In the genomic region with DNA sequence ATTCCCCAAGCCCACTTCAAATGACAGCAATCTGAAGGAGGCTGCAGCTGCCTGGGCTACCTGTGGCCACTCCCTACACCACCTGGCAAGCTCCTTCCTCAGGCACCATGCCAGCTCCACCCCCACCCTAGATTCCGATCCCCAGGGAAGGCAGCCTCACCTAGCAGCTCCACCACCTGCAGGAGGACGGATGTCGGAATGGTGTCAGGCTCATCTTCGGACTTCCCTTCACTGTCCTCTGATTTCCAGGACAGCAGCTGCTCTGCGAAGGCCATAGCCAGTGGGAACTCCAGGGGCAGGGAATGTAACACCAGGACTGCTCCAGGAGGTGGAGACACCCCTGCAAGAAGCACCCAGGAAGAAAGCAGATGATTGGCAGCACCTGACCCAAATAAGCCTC, we compare ENCODE assay signal across 1 cellular context.
TF ChIP-seq lines count a peak whose summit lies in the region.

No MANE protein-coding gene starts in this region.

TF ChIP-seq in GM23338, 12 proteins besides CTCF, POLR2A, EP300 and RAD21 (continued from another document):
- TF ChIP-seq, protein P1, sequence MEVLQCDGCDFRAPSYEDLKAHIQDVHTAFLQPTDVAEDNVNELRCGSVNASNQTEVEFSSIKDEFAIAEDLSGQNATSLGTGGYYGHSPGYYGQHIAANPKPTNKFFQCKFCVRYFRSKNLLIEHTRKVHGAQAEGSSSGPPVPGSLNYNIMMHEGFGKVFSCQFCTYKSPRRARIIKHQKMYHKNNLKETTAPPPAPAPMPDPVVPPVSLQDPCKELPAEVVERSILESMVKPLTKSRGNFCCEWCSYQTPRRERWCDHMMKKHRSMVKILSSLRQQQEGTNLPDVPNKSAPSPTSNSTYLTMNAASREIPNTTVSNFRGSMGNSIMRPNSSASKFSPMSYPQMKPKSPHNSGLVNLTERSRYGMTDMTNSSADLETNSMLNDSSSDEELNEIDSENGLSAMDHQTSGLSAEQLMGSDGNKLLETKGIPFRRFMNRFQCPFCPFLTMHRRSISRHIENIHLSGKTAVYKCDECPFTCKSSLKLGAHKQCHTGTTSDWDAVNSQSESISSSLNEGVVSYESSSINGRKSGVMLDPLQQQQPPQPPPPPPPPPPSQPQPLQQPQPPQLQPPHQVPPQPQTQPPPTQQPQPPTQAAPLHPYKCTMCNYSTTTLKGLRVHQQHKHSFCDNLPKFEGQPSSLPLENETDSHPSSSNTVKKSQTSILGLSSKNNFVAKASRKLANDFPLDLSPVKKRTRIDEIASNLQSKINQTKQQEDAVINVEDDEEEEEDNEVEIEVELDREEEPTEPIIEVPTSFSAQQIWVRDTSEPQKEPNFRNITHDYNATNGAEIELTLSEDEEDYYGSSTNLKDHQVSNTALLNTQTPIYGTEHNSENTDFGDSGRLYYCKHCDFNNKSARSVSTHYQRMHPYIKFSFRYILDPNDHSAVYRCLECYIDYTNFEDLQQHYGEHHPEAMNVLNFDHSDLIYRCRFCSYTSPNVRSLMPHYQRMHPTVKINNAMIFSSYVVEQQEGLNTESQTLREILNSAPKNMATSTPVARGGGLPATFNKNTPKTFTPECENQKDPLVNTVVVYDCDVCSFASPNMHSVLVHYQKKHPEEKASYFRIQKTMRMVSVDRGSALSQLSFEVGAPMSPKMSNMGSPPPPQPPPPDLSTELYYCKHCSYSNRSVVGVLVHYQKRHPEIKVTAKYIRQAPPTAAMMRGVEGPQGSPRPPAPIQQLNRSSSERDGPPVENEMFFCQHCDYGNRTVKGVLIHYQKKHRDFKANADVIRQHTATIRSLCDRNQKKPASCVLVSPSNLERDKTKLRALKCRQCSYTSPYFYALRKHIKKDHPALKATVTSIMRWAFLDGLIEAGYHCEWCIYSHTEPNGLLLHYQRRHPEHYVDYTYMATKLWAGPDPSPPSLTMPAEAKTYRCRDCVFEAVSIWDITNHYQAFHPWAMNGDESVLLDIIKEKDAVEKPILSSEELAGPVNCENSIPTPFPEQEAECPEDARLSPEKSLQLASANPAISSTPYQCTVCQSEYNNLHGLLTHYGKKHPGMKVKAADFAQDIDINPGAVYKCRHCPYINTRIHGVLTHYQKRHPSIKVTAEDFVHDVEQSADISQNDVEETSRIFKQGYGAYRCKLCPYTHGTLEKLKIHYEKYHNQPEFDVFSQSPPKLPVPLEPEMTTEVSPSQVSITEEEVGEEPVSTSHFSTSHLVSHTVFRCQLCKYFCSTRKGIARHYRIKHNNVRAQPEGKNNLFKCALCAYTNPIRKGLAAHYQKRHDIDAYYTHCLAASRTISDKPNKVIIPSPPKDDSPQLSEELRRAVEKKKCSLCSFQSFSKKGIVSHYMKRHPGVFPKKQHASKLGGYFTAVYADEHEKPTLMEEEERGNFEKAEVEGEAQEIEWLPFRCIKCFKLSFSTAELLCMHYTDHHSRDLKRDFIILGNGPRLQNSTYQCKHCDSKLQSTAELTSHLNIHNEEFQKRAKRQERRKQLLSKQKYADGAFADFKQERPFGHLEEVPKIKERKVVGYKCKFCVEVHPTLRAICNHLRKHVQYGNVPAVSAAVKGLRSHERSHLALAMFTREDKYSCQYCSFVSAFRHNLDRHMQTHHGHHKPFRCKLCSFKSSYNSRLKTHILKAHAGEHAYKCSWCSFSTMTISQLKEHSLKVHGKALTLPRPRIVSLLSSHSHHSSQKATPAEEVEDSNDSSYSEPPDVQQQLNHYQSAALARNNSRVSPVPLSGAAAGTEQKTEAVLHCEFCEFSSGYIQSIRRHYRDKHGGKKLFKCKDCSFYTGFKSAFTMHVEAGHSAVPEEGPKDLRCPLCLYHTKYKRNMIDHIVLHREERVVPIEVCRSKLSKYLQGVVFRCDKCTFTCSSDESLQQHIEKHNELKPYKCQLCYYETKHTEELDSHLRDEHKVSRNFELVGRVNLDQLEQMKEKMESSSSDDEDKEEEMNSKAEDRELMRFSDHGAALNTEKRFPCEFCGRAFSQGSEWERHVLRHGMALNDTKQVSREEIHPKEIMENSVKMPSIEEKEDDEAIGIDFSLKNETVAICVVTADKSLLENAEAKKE (CRISPR knock-in tag; IDR thresholded peaks at IDR 0.05), result no peak
- TF ChIP-seq, protein P2, sequence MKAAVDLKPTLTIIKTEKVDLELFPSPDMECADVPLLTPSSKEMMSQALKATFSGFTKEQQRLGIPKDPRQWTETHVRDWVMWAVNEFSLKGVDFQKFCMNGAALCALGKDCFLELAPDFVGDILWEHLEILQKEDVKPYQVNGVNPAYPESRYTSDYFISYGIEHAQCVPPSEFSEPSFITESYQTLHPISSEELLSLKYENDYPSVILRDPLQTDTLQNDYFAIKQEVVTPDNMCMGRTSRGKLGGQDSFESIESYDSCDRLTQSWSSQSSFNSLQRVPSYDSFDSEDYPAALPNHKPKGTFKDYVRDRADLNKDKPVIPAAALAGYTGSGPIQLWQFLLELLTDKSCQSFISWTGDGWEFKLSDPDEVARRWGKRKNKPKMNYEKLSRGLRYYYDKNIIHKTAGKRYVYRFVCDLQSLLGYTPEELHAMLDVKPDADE (IDR thresholded peaks at IDR 0.05), result no peak
- TF ChIP-seq ZNF114 (CRISPR knock-in tag; IDR thresholded peaks at IDR 0.05) (no peak), EZH2 (IDR thresholded peaks at IDR 0.05; ENCODE audit: low read depth, unreplicated experiment) (no peak), POLR2AphosphoS5 (IDR thresholded peaks at IDR 0.05; ENCODE audit: low read depth) (no peak), ZNF331 (CRISPR knock-in tag; IDR thresholded peaks at IDR 0.05; ENCODE audit: low read depth) (no peak), NANOG (IDR thresholded peaks at IDR 0.05; ENCODE audit: borderline replicate concordance) (no peak), CREB1 (CRISPR knock-in tag; IDR thresholded peaks at IDR 0.05; ENCODE audit: low read depth) (no peak), EZH2phosphoT487 (IDR thresholded peaks at IDR 0.05; ENCODE audit: unreplicated experiment) (no peak), STAT1 (IDR thresholded peaks at IDR 0.05; ENCODE audit: unreplicated experiment) (no peak)
- TF ChIP-seq, protein P3, sequence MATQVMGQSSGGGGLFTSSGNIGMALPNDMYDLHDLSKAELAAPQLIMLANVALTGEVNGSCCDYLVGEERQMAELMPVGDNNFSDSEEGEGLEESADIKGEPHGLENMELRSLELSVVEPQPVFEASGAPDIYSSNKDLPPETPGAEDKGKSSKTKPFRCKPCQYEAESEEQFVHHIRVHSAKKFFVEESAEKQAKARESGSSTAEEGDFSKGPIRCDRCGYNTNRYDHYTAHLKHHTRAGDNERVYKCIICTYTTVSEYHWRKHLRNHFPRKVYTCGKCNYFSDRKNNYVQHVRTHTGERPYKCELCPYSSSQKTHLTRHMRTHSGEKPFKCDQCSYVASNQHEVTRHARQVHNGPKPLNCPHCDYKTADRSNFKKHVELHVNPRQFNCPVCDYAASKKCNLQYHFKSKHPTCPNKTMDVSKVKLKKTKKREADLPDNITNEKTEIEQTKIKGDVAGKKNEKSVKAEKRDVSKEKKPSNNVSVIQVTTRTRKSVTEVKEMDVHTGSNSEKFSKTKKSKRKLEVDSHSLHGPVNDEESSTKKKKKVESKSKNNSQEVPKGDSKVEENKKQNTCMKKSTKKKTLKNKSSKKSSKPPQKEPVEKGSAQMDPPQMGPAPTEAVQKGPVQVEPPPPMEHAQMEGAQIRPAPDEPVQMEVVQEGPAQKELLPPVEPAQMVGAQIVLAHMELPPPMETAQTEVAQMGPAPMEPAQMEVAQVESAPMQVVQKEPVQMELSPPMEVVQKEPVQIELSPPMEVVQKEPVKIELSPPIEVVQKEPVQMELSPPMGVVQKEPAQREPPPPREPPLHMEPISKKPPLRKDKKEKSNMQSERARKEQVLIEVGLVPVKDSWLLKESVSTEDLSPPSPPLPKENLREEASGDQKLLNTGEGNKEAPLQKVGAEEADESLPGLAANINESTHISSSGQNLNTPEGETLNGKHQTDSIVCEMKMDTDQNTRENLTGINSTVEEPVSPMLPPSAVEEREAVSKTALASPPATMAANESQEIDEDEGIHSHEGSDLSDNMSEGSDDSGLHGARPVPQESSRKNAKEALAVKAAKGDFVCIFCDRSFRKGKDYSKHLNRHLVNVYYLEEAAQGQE (IDR thresholded peaks at IDR 0.05; ENCODE audit: unreplicated experiment), result no peak
